ENCODE assay signal across 16 cellular contexts in genomic region chr7:105689093-105689819, GRCh38.
DNase-seq lines count a peak whose midpoint lies in the region; ATAC-seq and TF ChIP-seq lines count a peak whose summit lies in the region.
"Had no signal": no experiment of that assay in that cellular context is flagged by ENCODE, and none has a peak within 500 bp of the region (broad histone marks: within the 10 kb centered on the region; RNA-seq: fewer than 3 reads in every experiment).

No MANE protein-coding gene starts in this region.

- H3K27ac ChIP-seq in thyroid gland = peak overlapping the region; percentile 52 to 66 (median 54)

- POLR2A ChIA-PET in activated naive CD8-positive, alpha-beta T cell treated with anti-CD3 and anti-CD28 coated beads, Interleukin-2, amount 10 ng/mL, durations not matched to agents 7 days and 5 days (lab: Charles Lee) = no interaction called here
- POLR2A ChIA-PET in activated B cell treated with CpG ODN at 0.5 μM for 24 hours (lab: Charles Lee) = interaction anchor here (0.5 to 1.4 kb wide), 5 partner anchors 11 to 553 kb away, joined by 3 to 8 read pairs (median 6); partner anchors contain the start of gene SYPL1

- TF ChIP-seq CTCF in activated B cell treated with CpG ODN at 0.5 μM for 24 hours (IDR thresholded peaks at IDR 0.05) = no peak
- no peak for TF ChIP-seq CTCF in thyroid gland (IDR thresholded peaks at IDR 0.05)

- H3K9me3 Mint-ChIP-seq in activated naive CD8-positive, alpha-beta T cell treated with anti-CD3 and anti-CD28 coated beads, Interleukin-2, amount 10 ng/mL, durations not matched to agents 7 days and 5 days = no peaks in the 10 kb centered on the region
- H3K9me3 Mint-ChIP-seq in activated naive CD8-positive, alpha-beta T cell treated with anti-CD3 and anti-CD28 coated beads for 36 hours = peaks cover 1% of the 10 kb centered on the region
- H3K9me3 Mint-ChIP-seq in activated B cell treated with CpG ODN at 0.5 μM for 24 hours = no peaks in the 10 kb centered on the region
- H3K9me3 Mint-ChIP-seq: activated T-helper 2 cell treated with anti-CD3 and anti-CD28 coated beads, Interferon-gamma antibody, Interleukin-2, Interleukin-4, amounts not matched to agents 10 μg/mL and 5 μg/mL and 100 μg/mL, durations not matched to agents 14 hours and 24 hours and 36 hours; mesothelial cell of epicardium; T-helper 1 cell treated with Interleukin-12 subunit alpha and Interleukin-12 subunit beta and Interleukin-4 antibody, amounts not matched to agents 30 μg/mL and 1 μg/mL, for 36 hours had no signal

- H3K4me1 ChIP-seq in thyroid gland = peaks cover 40 to 42% of the 10 kb centered on the region in 2 donors
- H3K4me1 ChIP-seq: breast epithelium had no signal

- TF ChIP-seq POLR2A in thyroid gland (IDR thresholded peaks at IDR 0.05) = no peak

- peaks cover 7% of the 10 kb centered on the region for H3K27me3 Mint-ChIP-seq in activated naive CD8-positive, alpha-beta T cell treated with anti-CD3 and anti-CD28 coated beads, Interleukin-2, amount 10 ng/mL, durations not matched to agents 7 days and 5 days
- no peaks in the 10 kb centered on the region for H3K27me3 Mint-ChIP-seq in activated naive CD8-positive, alpha-beta T cell treated with anti-CD3 and anti-CD28 coated beads for 36 hours
- no peaks in the 10 kb centered on the region for H3K27me3 Mint-ChIP-seq in activated B cell treated with CpG ODN at 0.5 μM for 24 hours

- no peaks in the 10 kb centered on the region for H3K27me3 ChIP-seq in thyroid gland
- H3K27me3 ChIP-seq: breast epithelium had no signal

- no peak for DNase-seq in activated naive CD8-positive, alpha-beta T cell treated with anti-CD3 and anti-CD28 coated beads, Interleukin-2, amount 10 ng/mL, durations not matched to agents 7 days and 5 days
- no peak for DNase-seq in activated naive CD8-positive, alpha-beta T cell treated with anti-CD3 and anti-CD28 coated beads for 36 hours
- DNase-seq in activated B cell treated with CpG ODN at 0.5 μM for 24 hours (no peak), iPS-NIHi7 (ENCODE audit: extremely low spot score) (peak; percentile 79), thyroid gland (peak; percentile 40 to 49), NCI-H1105 treated with DMSO at 0.1 percent for 48 hours (lab: John Stamatoyannopoulos, UW) (no peak), SW480 (ENCODE audit: low spot score) (no peak)
- DNase-seq: activated CD4-positive, alpha-beta T cell treated with anti-CD3 and anti-CD28 coated beads, Interleukin-2, amount 50 U/mL, for 4 hours; AML-193; foreskin melanocyte; NCI-H1930 had no signal

- no peaks in the 10 kb centered on the region for H3K36me3 ChIP-seq in thyroid gland
- H3K36me3 ChIP-seq: breast epithelium had no signal

- CTCF ChIA-PET in activated B cell treated with CpG ODN at 0.5 μM for 24 hours (lab: Charles Lee) = interaction anchor here (0.8 to 1.8 kb wide), 9 partner anchors 11 to 478 kb away, joined by 3 to 7 read pairs (median 4); no protein-coding TSS in a partner anchor

- H3K4me3 ChIP-seq in thyroid gland (replicated peaks in 1 of 3) = no peak overlapping the region
- H3K4me3 ChIP-seq: breast epithelium had no signal

- 77 to 79% methylated on average over 11 to 13 of the region's 13 CpGs for WGBS in thyroid gland, 2 donors

- H3K4me1 Mint-ChIP-seq in activated naive CD8-positive, alpha-beta T cell treated with anti-CD3 and anti-CD28 coated beads, Interleukin-2, amount 10 ng/mL, durations not matched to agents 7 days and 5 days = peaks cover 24% of the 10 kb centered on the region
- H3K4me1 Mint-ChIP-seq in activated naive CD8-positive, alpha-beta T cell treated with anti-CD3 and anti-CD28 coated beads for 36 hours = peaks cover 47% of the 10 kb centered on the region
- peaks cover 40% of the 10 kb centered on the region for H3K4me1 Mint-ChIP-seq in activated B cell treated with CpG ODN at 0.5 μM for 24 hours

- H3K4me3 Mint-ChIP-seq in activated naive CD8-positive, alpha-beta T cell treated with anti-CD3 and anti-CD28 coated beads, Interleukin-2, amount 10 ng/mL, durations not matched to agents 7 days and 5 days = no peak overlapping the region
- H3K4me3 Mint-ChIP-seq in activated naive CD8-positive, alpha-beta T cell treated with anti-CD3 and anti-CD28 coated beads for 36 hours = no peak overlapping the region
- H3K4me3 Mint-ChIP-seq in activated B cell treated with CpG ODN at 0.5 μM for 24 hours = no peak overlapping the region
- H3K4me3 Mint-ChIP-seq: mesothelial cell of epicardium; T-helper 1 cell treated with Interleukin-12 subunit alpha and Interleukin-12 subunit beta and Interleukin-4 antibody, amounts not matched to agents 30 μg/mL and 1 μg/mL, for 36 hours had no signal

- intact Hi-C loops in activated B cell treated with CpG ODN at 0.5 μM for 24 hours (cut with micrococcal nuclease) (no loop called here), thyroid gland (cut with DNase I) (no loop called here)

- H3K36me3 Mint-ChIP-seq in activated naive CD8-positive, alpha-beta T cell treated with anti-CD3 and anti-CD28 coated beads, Interleukin-2, amount 10 ng/mL, durations not matched to agents 7 days and 5 days = no peaks in the 10 kb centered on the region
- H3K36me3 Mint-ChIP-seq in activated naive CD8-positive, alpha-beta T cell treated with anti-CD3 and anti-CD28 coated beads for 36 hours = no peaks in the 10 kb centered on the region
- peaks cover 10% of the 10 kb centered on the region for H3K36me3 Mint-ChIP-seq in activated B cell treated with CpG ODN at 0.5 μM for 24 hours (ENCODE audit: low read depth)

- H3K9me3 ChIP-seq in thyroid gland = no peaks in the 10 kb centered on the region
- H3K9me3 ChIP-seq: breast epithelium had no signal

- peak overlapping the region; percentile 37 for H3K27ac Mint-ChIP-seq in activated naive CD8-positive, alpha-beta T cell treated with anti-CD3 and anti-CD28 coated beads, Interleukin-2, amount 10 ng/mL, durations not matched to agents 7 days and 5 days
- no peak overlapping the region for H3K27ac Mint-ChIP-seq in activated naive CD8-positive, alpha-beta T cell treated with anti-CD3 and anti-CD28 coated beads for 36 hours
- H3K27ac Mint-ChIP-seq in activated B cell treated with CpG ODN at 0.5 μM for 24 hours = peak overlapping the region; percentile 62
- H3K27ac Mint-ChIP-seq: activated T-helper 2 cell treated with anti-CD3 and anti-CD28 coated beads, Interferon-gamma antibody, Interleukin-2, Interleukin-4, amounts not matched to agents 10 μg/mL and 5 μg/mL and 100 μg/mL, durations not matched to agents 14 hours and 24 hours and 36 hours; mesothelial cell of epicardium; T-helper 1 cell treated with Interleukin-12 subunit alpha and Interleukin-12 subunit beta and Interleukin-4 antibody, amounts not matched to agents 30 μg/mL and 1 μg/mL, for 36 hours had no signal

- ATAC-seq in activated naive CD8-positive, alpha-beta T cell treated with anti-CD3 and anti-CD28 coated beads, Interleukin-2, amount 10 ng/mL, durations not matched to agents 7 days and 5 days (ENCODE audit: low read depth) = no peak
- ATAC-seq in activated B cell treated with CpG ODN at 0.5 μM for 24 hours (ENCODE audit: low read depth) = no peak
- no peak for ATAC-seq in GM18520 (IDR thresholded peaks at IDR 0.05; ENCODE audit: unreplicated experiment)

Comparison
In these comparisons a context has a peak if more than half of its experiments do, and no peak if none do; other contexts are left out.
1. DNase-seq: peak in iPS-NIHi7 (single experiment) and thyroid gland (2 of 2); none in activated naive CD8-positive, alpha-beta T cell treated with anti-CD3 and anti-CD28 coated beads, Interleukin-2, amount 10 ng/mL, durations not matched to agents 7 days and 5 days (single experiment), activated naive CD8-positive, alpha-beta T cell treated with anti-CD3 and anti-CD28 coated beads for 36 hours (single experiment), activated B cell treated with CpG ODN at 0.5 μM for 24 hours (single experiment), NCI-H1105 treated with DMSO at 0.1 percent for 48 hours (single experiment) and SW480 (single experiment).